20 cellular contexts compared by ENCODE assay signal in the genomic region with DNA sequence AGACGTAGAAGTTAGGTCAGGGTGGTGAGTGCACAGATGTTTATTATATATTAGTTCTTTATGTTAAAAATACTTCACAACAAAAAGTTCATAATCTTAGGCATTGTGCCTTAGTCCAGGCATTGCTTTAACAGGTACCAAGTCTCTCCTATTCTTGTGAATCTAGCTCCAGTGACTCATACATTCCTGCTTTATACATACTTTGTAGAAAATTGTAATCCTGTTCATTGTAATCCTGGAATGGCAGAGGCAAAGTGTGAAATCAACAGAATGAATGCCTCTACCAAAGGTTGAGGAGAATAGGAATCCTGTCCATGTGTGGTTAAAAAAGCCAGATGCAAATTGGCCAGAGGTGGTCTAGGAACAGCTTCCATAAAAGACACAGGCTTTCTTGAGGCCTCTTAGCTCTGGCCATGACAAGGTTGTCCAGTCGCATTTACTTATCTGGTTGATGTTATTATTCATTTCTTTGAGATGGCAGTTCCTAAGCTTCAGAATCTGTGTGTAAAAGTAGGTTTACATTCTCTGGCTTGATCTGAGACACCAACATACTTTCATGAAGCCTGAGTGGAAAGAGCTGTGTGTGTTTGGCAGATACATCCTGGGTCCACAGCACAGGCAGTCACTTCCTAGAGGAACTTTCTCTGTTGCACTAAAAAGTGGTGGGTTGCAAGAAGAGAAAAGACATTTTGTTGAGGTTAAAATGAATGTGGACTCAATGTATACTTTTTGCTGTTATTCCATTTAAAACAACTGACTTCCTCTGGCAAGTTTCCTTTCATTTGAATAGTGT.
DNase-seq lines count a peak whose midpoint lies in the region; ATAC-seq and TF ChIP-seq lines count a peak whose summit lies in the region.
"Had no signal": no experiment of that assay in that cellular context is flagged by ENCODE, and none has a peak within 500 bp of the region (broad histone marks: within the 10 kb centered on the region; RNA-seq: fewer than 3 reads in every experiment).

No MANE protein-coding gene starts in this region.

- POLR2A ChIA-PET in IMR-90 (lab: Charles Lee; ENCODE audit: unreplicated experiment): no interaction called here

- no peak overlapping the region for H3K4ac ChIP-seq in IMR-90 (ENCODE audit: low read depth, low read length)

- H3K36me3 ChIP-seq in IMR-90 (ENCODE audit: control insufficient read depth, insufficient read depth, low read length): no peaks in the 10 kb centered on the region
- H3K36me3 ChIP-seq in brain microvascular endothelial cell (replicated peaks): no peaks in the 10 kb centered on the region
- no peaks in the 10 kb centered on the region for H3K36me3 ChIP-seq in effector memory CD4-positive, alpha-beta T cell (ENCODE audit: control insufficient read depth, insufficient read depth, low read length)
- H3K36me3 ChIP-seq in Peyer's patch: no peaks in the 10 kb centered on the region
- H3K36me3 ChIP-seq: cardiac muscle cell, pancreas had no signal

- no peaks in the 10 kb centered on the region for H3K27me3 ChIP-seq in IMR-90 (ENCODE audit: control insufficient read depth, insufficient read depth, low read length)
- no peaks in the 10 kb centered on the region for H3K27me3 ChIP-seq in brain microvascular endothelial cell (replicated peaks)
- no peaks in the 10 kb centered on the region for H3K27me3 ChIP-seq in effector memory CD4-positive, alpha-beta T cell (replicated peaks; ENCODE audit: control insufficient read depth, insufficient read depth, low read length, poor library complexity, severe bottlenecking)
- no peaks in the 10 kb centered on the region for H3K27me3 ChIP-seq in Peyer's patch
- H3K27me3 ChIP-seq: cardiac muscle cell, pancreas had no signal

- CTCF ChIA-PET in IMR-90 (lab: Yijun Ruan, JAX): interaction anchor here (0.6 kb wide), 1 partner anchor 65 kb away, joined by 7 read pairs; no protein-coding TSS in a partner anchor

- peaks cover 0 to 3% of the 10 kb centered on the region in 2 experiments; a peak in 3 of 4 replicates for H3K79me1 ChIP-seq in IMR-90 (ENCODE audit: low read depth in 1 of 2, low read length in 2 of 2)

- H2AFZ ChIP-seq in IMR-90 (replicated peaks; ENCODE audit: low read length, poor library complexity): no peak overlapping the region

- H3K4me2 ChIP-seq in IMR-90 (ENCODE audit: low read depth, low read length): peak overlapping the region; percentile 29; the same call in 1 of the 2 replicates
- H3K4me2 ChIP-seq: KMS-11 had no signal

- intact Hi-C loops in IMR-90 (cut with micrococcal nuclease): no loop called here

- peak overlapping the region; percentile 30; the same call in 1 of the 2 replicates for H3K14ac ChIP-seq in IMR-90 (replicated peaks; ENCODE audit: low read depth, low read length)

- TF ChIP-seq POLR2A in IMR-90 (IDR thresholded peaks at IDR 0.05; ENCODE audit: low read depth, low read length) (no peak), Peyer's patch (IDR thresholded peaks at IDR 0.05) (no peak)

- no peak overlapping the region; the same call in 1 of the 2 replicates for H3K18ac ChIP-seq in IMR-90 (ENCODE audit: low read depth, low read length)

- no peak overlapping the region for H2AK9ac ChIP-seq in IMR-90 (replicated peaks; ENCODE audit: low read depth, low read length, poor library complexity)

- H2BK120ac ChIP-seq in IMR-90 (ENCODE audit: low read depth, low read length): no peak overlapping the region

- H3K9me3 ChIP-seq in IMR-90 (ENCODE audit: control insufficient read depth, insufficient read depth, low read length) (no peaks in the 10 kb centered on the region), Peyer's patch (no peaks in the 10 kb centered on the region)
- no peaks in the 10 kb centered on the region for H3K9me3 ChIP-seq in effector memory CD4-positive, alpha-beta T cell (ENCODE audit: control insufficient read depth, low read length)
- H3K9me3 ChIP-seq: pancreas had no signal

- H3K4me1 ChIP-seq in IMR-90 (ENCODE audit: control insufficient read depth, insufficient read depth, low read length) (peaks cover 4% of the 10 kb centered on the region; the same call in 1 of the 2 replicates), Peyer's patch (no peaks in the 10 kb centered on the region)
- H3K4me1 ChIP-seq in effector memory CD4-positive, alpha-beta T cell (ENCODE audit: control insufficient read depth, insufficient read depth, low read length, poor library complexity, severe bottlenecking): no peaks in the 10 kb centered on the region
- H3K4me1 ChIP-seq: left ventricle myocardium inferior, pancreas had no signal

- H4K91ac ChIP-seq in IMR-90 (ENCODE audit: insufficient read depth, low read depth, low read length): no peak overlapping the region

- no peak overlapping the region for H2AK5ac ChIP-seq in IMR-90 (ENCODE audit: low read depth, low read length)

- DNase-seq in EL (peak; percentile 55), IMR-90 (peak; percentile 48), brain microvascular endothelial cell (peak; percentile 1), kidney glomerular epithelial cell (lab: John Stamatoyannopoulos, UW) (peak; percentile 25), Peyer's patch (no peak), hippocampal formation (lab: John Stamatoyannopoulos, UW) (no peak), putamen (ENCODE audit: low spot score) (no peak)
- DNase-seq in effector memory CD4-positive, alpha-beta T cell: no peak
- DNase-seq: activated CD4-positive, alpha-beta memory T cell treated with anti-CD3 and anti-CD28 coated beads, Interleukin-2, amount 10 ng/mL, durations not matched to agents 7 days and 5 days; activated T-cell treated with anti-CD3 and anti-CD28 coated beads, Interleukin-2, amount 50 U/mL, for 24 hours; AML-193; COR-L47; left ventricle myocardium inferior; NCI-H1105; NCI-H774; pancreas; T-cell had no signal

- H4K8ac ChIP-seq in IMR-90 (ENCODE audit: low read depth in 2 of 2, low read length in 2 of 2): peak overlapping the region in 1 of 2 experiments; percentile 41; a peak in 1 of 4 replicates

- WGBS in IMR-90 (ENCODE audit: extremely low coverage in 2 of 2, insufficient read length in 1 of 2), 2 experiments: no CpG with 5 or more reads among the region's 2 CpGs

- H2BK5ac ChIP-seq in IMR-90 (ENCODE audit: low read depth, low read length, poor library complexity, severe bottlenecking): peak overlapping the region; percentile 41

- H3K9ac ChIP-seq in IMR-90 (ENCODE audit: low read depth, low read length): no peak overlapping the region
- H3K9ac ChIP-seq: KMS-11 had no signal

- peak; percentile 56; the same call in 1 of the 2 replicates for ATAC-seq in IMR-90 (ENCODE audit: low read depth)
- ATAC-seq: pancreas, T-cell had no signal

- H2BK15ac ChIP-seq in IMR-90 (ENCODE audit: low read depth, low read length): no peak overlapping the region

- H3K27ac ChIP-seq in IMR-90 (ENCODE audit: insufficient read depth, low read length) (peak overlapping the region; percentile 58; the same call in 1 of the 2 replicates), brain microvascular endothelial cell (no peak overlapping the region), Peyer's patch (no peak overlapping the region)
- H3K27ac ChIP-seq in effector memory CD4-positive, alpha-beta T cell (ENCODE audit: insufficient read depth, low read length, poor library complexity, severe bottlenecking): no peak overlapping the region
- H3K27ac ChIP-seq: cardiac muscle cell, KMS-11, left ventricle myocardium inferior, pancreas, skin epidermis had no signal

- no peaks in the 10 kb centered on the region for H4K20me1 ChIP-seq in IMR-90 (ENCODE audit: insufficient read depth, low read length)

- peak overlapping the region; percentile 66; the same call in 1 of the 2 replicates for H3K56ac ChIP-seq in IMR-90 (ENCODE audit: extremely low read depth, insufficient read depth, low read length)

- BruUV-seq in IMR-90 (replicated peaks; lab: Mats Ljungman, UMichigan): no TSS peak

- peaks cover 2% of the 10 kb centered on the region; the same call in 1 of the 2 replicates for H3K9me1 ChIP-seq in IMR-90 (ENCODE audit: insufficient read depth, low read length)

- dilution Hi-C loops in IMR-90 (cut with HindIII; ENCODE audit: low sequenced_read_pairs, unreplicated experiment): no loop called here

- no peak overlapping the region for H4K5ac ChIP-seq in IMR-90 (ENCODE audit: low read depth, low read length)

- TF ChIP-seq RAD21 in IMR-90 (IDR thresholded peaks at IDR 0.05; ENCODE audit: low read length): no peak

- no peak overlapping the region; the same call in 1 of the 2 replicates for H2BK20ac ChIP-seq in IMR-90 (ENCODE audit: low read depth, low read length)

- TF ChIP-seq CTCF in IMR-90 (conservative IDR thresholded peaks at IDR 0.05; ENCODE audit: low read depth, low read length) (no peak), brain microvascular endothelial cell (IDR thresholded peaks at IDR 0.05; ENCODE audit: low read depth, low read length, missing control alignments) (no peak), Peyer's patch (IDR thresholded peaks at IDR 0.05) (no peak)

- in situ Hi-C loops in IMR-90 (cut with MboI; ENCODE audit: low sequenced_read_pairs) (no loop called here), brain microvascular endothelial cell (cut with HindIII; ENCODE audit: low pct_ligation_motif_present, low sequenced_read_pairs) (no loop called here)

- H3K4me3 ChIP-seq in IMR-90 (ENCODE audit: insufficient read depth, low read depth, low read length) (no peak overlapping the region), brain microvascular endothelial cell (ENCODE audit: low read depth, low read length) (no peak overlapping the region), Peyer's patch (no peak overlapping the region)
- H3K4me3 ChIP-seq in effector memory CD4-positive, alpha-beta T cell (ENCODE audit: insufficient read depth, low read depth, low read length, poor library complexity, severe bottlenecking): no peak overlapping the region
- H3K4me3 ChIP-seq: cardiac muscle cell, left ventricle myocardium inferior, pancreas, skin epidermis had no signal

- H3K23ac ChIP-seq in IMR-90 (ENCODE audit: low read depth, low read length): no peak overlapping the region; the same call in 1 of the 2 replicates

TF ChIP-seq in IMR-90, 13 proteins besides CTCF, POLR2A, EP300 and RAD21 (continues in another document):
- TF ChIP-seq MAZ (IDR thresholded peaks at IDR 0.05; ENCODE audit: borderline replicate concordance, low read depth, low read length): no peak
- no peak for TF ChIP-seq MAFK (IDR thresholded peaks at IDR 0.05; ENCODE audit: low read depth, low read length)
- TF ChIP-seq, protein P1, sequence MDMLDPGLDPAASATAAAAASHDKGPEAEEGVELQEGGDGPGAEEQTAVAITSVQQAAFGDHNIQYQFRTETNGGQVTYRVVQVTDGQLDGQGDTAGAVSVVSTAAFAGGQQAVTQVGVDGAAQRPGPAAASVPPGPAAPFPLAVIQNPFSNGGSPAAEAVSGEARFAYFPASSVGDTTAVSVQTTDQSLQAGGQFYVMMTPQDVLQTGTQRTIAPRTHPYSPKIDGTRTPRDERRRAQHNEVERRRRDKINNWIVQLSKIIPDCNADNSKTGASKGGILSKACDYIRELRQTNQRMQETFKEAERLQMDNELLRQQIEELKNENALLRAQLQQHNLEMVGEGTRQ (IDR thresholded peaks at IDR 0.05; ENCODE audit: low read depth, low read length): no peak
- no peak for TF ChIP-seq FOS (IDR thresholded peaks at IDR 0.05; ENCODE audit: low read depth, low read length)
- no peak for TF ChIP-seq MXI1 (IDR thresholded peaks at IDR 0.05; ENCODE audit: borderline replicate concordance, low read depth, low read length)
- TF ChIP-seq RFX5 (IDR thresholded peaks at IDR 0.05; ENCODE audit: low read depth, low read length): no peak

Comparison
In these comparisons a context has a peak if more than half of its experiments do, and no peak if none do; other contexts are left out.
1. DNase-seq: peak in EL (single experiment), IMR-90 (single experiment), brain microvascular endothelial cell (single experiment) and kidney glomerular epithelial cell (single experiment); none in effector memory CD4-positive, alpha-beta T cell (0 of 3), Peyer's patch (0 of 3), hippocampal formation (0 of 2) and putamen (single experiment).